20 cellular contexts compared by ENCODE assay signal in the genomic region with DNA sequence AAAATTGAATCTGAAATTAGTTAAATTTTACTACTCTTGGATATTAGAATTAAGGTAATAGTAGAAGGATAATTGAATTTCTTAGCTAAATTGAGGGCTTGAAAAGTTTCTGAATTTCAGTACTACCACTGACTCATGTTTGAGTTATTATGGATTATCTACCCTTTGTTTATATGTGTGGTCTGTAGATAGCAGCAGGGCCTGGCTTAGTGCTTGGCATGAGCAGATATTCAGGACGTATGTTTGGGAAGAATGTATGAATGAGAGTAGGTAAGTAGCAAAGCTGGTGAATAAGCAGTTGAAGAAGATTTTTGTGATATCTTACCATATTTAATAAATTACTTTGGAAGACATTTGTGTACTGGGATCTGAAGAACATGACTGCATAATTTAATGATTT.
A peak's percentile ranks its signal among the peaks of the same experiment; 100 is the strongest.
DNase-seq lines count a peak whose midpoint lies in the region; ATAC-seq, FAIRE-seq and TF ChIP-seq lines count a peak whose summit lies in the region.
"Had no signal": no experiment of that assay in that cellular context is flagged by ENCODE, and none has a peak within 500 bp of the region (broad histone marks: within the 10 kb centered on the region; RNA-seq: fewer than 3 reads in every experiment).

No MANE protein-coding gene starts in this region.

- H3K9me3 ChIP-seq in A549: no peaks in the 10 kb centered on the region
- H3K9me3 ChIP-seq in astrocyte (ENCODE audit: insufficient read depth, low read depth, low read length): no peaks in the 10 kb centered on the region
- H3K9me3 ChIP-seq: BLaER1 treated with 17β-estradiol and CSF1 and Interleukin-3, amounts not matched to agents 10 nM and 100 nM; SJCRH30 had no signal

- no peak overlapping the region for H3K4me3 Mint-ChIP-seq in astrocyte (ENCODE audit: unreplicated experiment)
- H3K4me3 Mint-ChIP-seq: CD8-positive, alpha-beta memory T cell; H9 had no signal

- ATAC-seq in A549 (no peak), HG02885 (IDR thresholded peaks at IDR 0.05; ENCODE audit: poor library complexity, unreplicated experiment) (no peak)
- ATAC-seq: Panc1 had no signal

- H3K9ac ChIP-seq in astrocyte (ENCODE audit: low read length): no peak overlapping the region
- H3K9ac ChIP-seq: BLaER1 treated with 17β-estradiol and CSF1 and Interleukin-3, amounts not matched to agents 10 nM and 100 nM had no signal

- 47% methylated on average over 1 of the region's 1 CpG for WGBS in A549 (ENCODE audit: missing lambda C conversion rate)

- H3K27me3 Mint-ChIP-seq in astrocyte (ENCODE audit: low read depth, unreplicated experiment): no peaks in the 10 kb centered on the region
- H3K27me3 Mint-ChIP-seq: CD8-positive, alpha-beta memory T cell had no signal

- H3K9me3 Mint-ChIP-seq in astrocyte (ENCODE audit: unreplicated experiment): no peaks in the 10 kb centered on the region
- H3K9me3 Mint-ChIP-seq: H9 had no signal

- POLR2A ChIA-PET in A549 (lab: Yijun Ruan, JAX): no interaction called here

- CTCF ChIA-PET in A549 (lab: Yijun Ruan, JAX): no interaction called here

- H3K4me3 ChIP-seq in A549 (no peak overlapping the region), astrocyte (ENCODE audit: insufficient read depth, low read depth, low read length) (no peak overlapping the region), fibroblast of pulmonary artery (replicated peaks; ENCODE audit: low read depth, low read length) (no peak overlapping the region)
- H3K4me3 ChIP-seq: BLaER1 treated with 17β-estradiol and CSF1 and Interleukin-3, amounts not matched to agents 10 nM and 100 nM; SJCRH30 had no signal

- H3K27me3 ChIP-seq in astrocyte (ENCODE audit: insufficient read depth, low read length): no peaks in the 10 kb centered on the region
- H3K27me3 ChIP-seq: BLaER1 treated with 17β-estradiol and CSF1 and Interleukin-3, amounts not matched to agents 10 nM and 100 nM; SJCRH30 had no signal

- peaks cover 6% of the 10 kb centered on the region for H3K4me1 Mint-ChIP-seq in astrocyte (ENCODE audit: low read depth, unreplicated experiment)
- H3K4me1 Mint-ChIP-seq: CD8-positive, alpha-beta memory T cell had no signal

- H3K36me3 ChIP-seq in astrocyte (ENCODE audit: insufficient read depth, low read length): no peaks in the 10 kb centered on the region
- H3K36me3 ChIP-seq: BLaER1 treated with 17β-estradiol and CSF1 and Interleukin-3, amounts not matched to agents 10 nM and 100 nM; SJCRH30 had no signal

- no peaks in the 10 kb centered on the region for H3K79me2 ChIP-seq in astrocyte (ENCODE audit: insufficient read depth, low read length)

- H3K4me2 ChIP-seq in A549: no peak overlapping the region
- H3K4me2 ChIP-seq in astrocyte (ENCODE audit: low read length): no peak overlapping the region
- H3K4me2 ChIP-seq: BLaER1 treated with 17β-estradiol and CSF1 and Interleukin-3, amounts not matched to agents 10 nM and 100 nM had no signal

- TF ChIP-seq POLR2A in A549 (IDR thresholded peaks at IDR 0.05; ENCODE audit: low read length): no peak

- TF ChIP-seq CTCF in A549 (IDR thresholded peaks at IDR 0.05) (no peak), astrocyte (IDR thresholded peaks at IDR 0.05; ENCODE audit: insufficient read depth, low read depth, low read length) (no peak), fibroblast of pulmonary artery (IDR thresholded peaks at IDR 0.05; ENCODE audit: low read length, missing control alignments) (no peak)

- H4K20me1 ChIP-seq in astrocyte (ENCODE audit: insufficient read depth, low read length): no peaks in the 10 kb centered on the region
- H4K20me1 ChIP-seq: BLaER1 treated with 17β-estradiol and CSF1 and Interleukin-3, amounts not matched to agents 10 nM and 100 nM had no signal

- TF ChIP-seq RAD21 in A549 (conservative IDR thresholded peaks at IDR 0.05 in 1 of 2, IDR thresholded peaks at IDR 0.05 in 1 of 2): no peak

- H3K27ac Mint-ChIP-seq in astrocyte (ENCODE audit: unreplicated experiment): no peak overlapping the region
- H3K27ac Mint-ChIP-seq: CD8-positive, alpha-beta memory T cell; H9 had no signal

- no peak for TF ChIP-seq EP300 in A549 (IDR thresholded peaks at IDR 0.05)

- FAIRE-seq in A549 (lab: Jason Lieb, UNC): peak; percentile 89
- no peak for FAIRE-seq in astrocyte (lab: Jason Lieb, UNC)
- FAIRE-seq: GM12892 had no signal

- H2AFZ ChIP-seq in astrocyte (ENCODE audit: low read depth, low read length): no peak overlapping the region

- H3K36me3 Mint-ChIP-seq in astrocyte (ENCODE audit: low read depth, unreplicated experiment): no peaks in the 10 kb centered on the region
- H3K36me3 Mint-ChIP-seq: CD8-positive, alpha-beta memory T cell had no signal

- H3K27ac ChIP-seq in A549 (no peak overlapping the region), astrocyte (ENCODE audit: low read depth, low read length) (no peak overlapping the region)
- H3K27ac ChIP-seq: BLaER1 treated with 17β-estradiol and CSF1 and Interleukin-3, amounts not matched to agents 10 nM and 100 nM; SJCRH30 had no signal

- no peak for DNase-seq in A549 (ENCODE audit: low read depth in 1 of 2, low spot score in 1 of 2)
- peak; percentile 20 for DNase-seq in HS-27A (ENCODE audit: low read depth)
- peak; percentile 54 for DNase-seq in astrocyte (ENCODE audit: low read depth)
- DNase-seq in fibroblast of pulmonary artery (ENCODE audit: low read depth): peak; percentile 36
- no peak for DNase-seq in NCI-H748 treated with DMSO at 0.1 percent for 48 hours (lab: John Stamatoyannopoulos, UW)
- no peak for DNase-seq in NCI-H1417 treated with DMSO at 0.1 percent for 48 hours (lab: John Stamatoyannopoulos, UW)
- no peak for DNase-seq in CD1c-positive myeloid dendritic cell (ENCODE audit: extremely low spot score)
- DNase-seq: CD8-positive, alpha-beta memory T cell; DMS53; H9; KBM-7; MV-4-11; NCI-H1417; NCI-H2029; NCI-H69 had no signal

- H3K4me1 ChIP-seq in A549 (peaks cover 8% of the 10 kb centered on the region; the same call in 2 of the 3 replicates), astrocyte (ENCODE audit: insufficient read depth, low read length) (no peaks in the 10 kb centered on the region)
- H3K4me1 ChIP-seq: BLaER1 treated with 17β-estradiol and CSF1 and Interleukin-3, amounts not matched to agents 10 nM and 100 nM had no signal

TF ChIP-seq in A549, 52 proteins besides CTCF, POLR2A, EP300 and RAD21:
- TF ChIP-seq RCOR1 (IDR thresholded peaks at IDR 0.05; ENCODE audit: low read depth, low read length) (no peak), KDM5A (IDR thresholded peaks at IDR 0.05) (no peak), MAZ (IDR thresholded peaks at IDR 0.05; ENCODE audit: borderline replicate concordance, low read depth, low read length) (no peak), ESRRA (IDR thresholded peaks at IDR 0.05; ENCODE audit: borderline replicate concordance, low read length) (no peak), POLR2AphosphoS2 (conservative IDR thresholded peaks at IDR 0.05; ENCODE audit: low read length) (no peak)

Comparison
In these comparisons a context has a peak if more than half of its experiments do, and no peak if none do; other contexts are left out.
1. DNase-seq: peak in HS-27A (single experiment), astrocyte (single experiment) and fibroblast of pulmonary artery (single experiment); none in A549 (0 of 2), NCI-H748 treated with DMSO at 0.1 percent for 48 hours (single experiment), NCI-H1417 treated with DMSO at 0.1 percent for 48 hours (single experiment) and CD1c-positive myeloid dendritic cell (single experiment).